ENCODE assay signal across 1 cellular context in genomic region chr7:100441641-100442535, GRCh38.
TF ChIP-seq lines count a peak whose summit lies in the region.

No MANE protein-coding gene starts in this region.

TF ChIP-seq in WTC11, 78 proteins besides CTCF, POLR2A, EP300 and RAD21 (continued from another document):
- TF ChIP-seq MLX (CRISPR knock-in tag; IDR thresholded peaks at IDR 0.05), result no peak
- no peak for TF ChIP-seq TP53 (CRISPR knock-in tag; IDR thresholded peaks at IDR 0.05)
- no peak for TF ChIP-seq EMX1 (CRISPR knock-in tag; IDR thresholded peaks at IDR 0.05)
- no peak for TF ChIP-seq JAZF1 (CRISPR knock-in tag; IDR thresholded peaks at IDR 0.05)
- no peak for TF ChIP-seq SOX15 (CRISPR knock-in tag; IDR thresholded peaks at IDR 0.05)
- no peak for TF ChIP-seq FOXK1 (CRISPR knock-in tag; IDR thresholded peaks at IDR 0.05)
- TF ChIP-seq RELA (CRISPR knock-in tag; IDR thresholded peaks at IDR 0.05; ENCODE audit: borderline replicate concordance), result no peak
- TF ChIP-seq CBFB (CRISPR knock-in tag; IDR thresholded peaks at IDR 0.05; ENCODE audit: low read depth), result no peak
